15 cellular contexts compared by ENCODE assay signal in genomic region chr11:71189768-71190315, GRCh38.
DNase-seq lines count a peak whose midpoint lies in the region; ATAC-seq, FAIRE-seq and TF ChIP-seq lines count a peak whose summit lies in the region.
"Had no signal": no experiment of that assay in that cellular context is flagged by ENCODE, and none has a peak within 500 bp of the region (broad histone marks: within the 10 kb centered on the region; RNA-seq: fewer than 3 reads in every experiment).

No MANE protein-coding gene starts in this region.

- H2BK15ac ChIP-seq in neuronal stem cell (ENCODE audit: low read length): no peak overlapping the region

- H2BK120ac ChIP-seq in neuronal stem cell (ENCODE audit: low read depth, low read length) (no peak overlapping the region), trophoblast cell (ENCODE audit: insufficient read depth, low read length, poor library complexity) (no peak overlapping the region)

- H2BK12ac ChIP-seq in neuronal stem cell (ENCODE audit: low read length) (no peak overlapping the region), trophoblast cell (ENCODE audit: low read length) (no peak overlapping the region)

- peak overlapping the region; percentile 32 for H3K18ac ChIP-seq in neuronal stem cell (ENCODE audit: low read length)
- no peak overlapping the region for H3K18ac ChIP-seq in trophoblast cell (ENCODE audit: low read length)

- H3K27me3 ChIP-seq in neuronal stem cell (ENCODE audit: control insufficient read depth in 3 of 3, insufficient read depth in 3 of 3, low read depth in 1 of 3, low read length in 3 of 3) (peaks cover 0 to 11% (median 0%) of the 10 kb centered on the region in 3 experiments), sigmoid colon (no peaks in the 10 kb centered on the region), trophoblast cell (ENCODE audit: insufficient read depth, low read length) (no peaks in the 10 kb centered on the region)
- H3K27me3 ChIP-seq: BLaER1 treated with 17β-estradiol and CSF1 and Interleukin-3, amounts not matched to agents 10 nM and 100 nM had no signal

- FAIRE-seq in GM12891 (lab: Jason Lieb, UNC): no peak
- FAIRE-seq: H1 had no signal

- no peak for TF ChIP-seq EP300 in sigmoid colon (IDR thresholded peaks at IDR 0.05)

- H3K14ac ChIP-seq in neuronal stem cell (ENCODE audit: low read length) (no peak overlapping the region), trophoblast cell (ENCODE audit: low read length) (no peak overlapping the region)

- H3K9ac ChIP-seq in neuronal stem cell (ENCODE audit: low read depth, low read length, poor library complexity) (no peak overlapping the region), trophoblast cell (ENCODE audit: low read length) (no peak overlapping the region)
- H3K9ac ChIP-seq: BLaER1 treated with 17β-estradiol and CSF1 and Interleukin-3, amounts not matched to agents 10 nM and 100 nM had no signal

- H3K9me3 ChIP-seq in neuronal stem cell (replicated peaks in 1 of 2; ENCODE audit: control insufficient read depth in 2 of 2, insufficient read depth in 1 of 2, low read depth in 1 of 2, low read length in 2 of 2): no peaks in the 10 kb centered on the region
- H3K9me3 ChIP-seq in sigmoid colon: no peaks in the 10 kb centered on the region
- H3K9me3 ChIP-seq in trophoblast cell (ENCODE audit: insufficient read depth, low read depth, low read length): no peaks in the 10 kb centered on the region
- H3K9me3 ChIP-seq: BLaER1 treated with 17β-estradiol and CSF1 and Interleukin-3, amounts not matched to agents 10 nM and 100 nM; HAP-1 had no signal

- H3K4me3 ChIP-seq in neuronal stem cell (ENCODE audit: low read length in 2 of 2): no peak overlapping the region
- H3K4me3 ChIP-seq in sigmoid colon: no peak overlapping the region
- H3K4me3 ChIP-seq in trophoblast cell (ENCODE audit: low read depth, low read length): no peak overlapping the region
- H3K4me3 ChIP-seq: BLaER1 treated with 17β-estradiol and CSF1 and Interleukin-3, amounts not matched to agents 10 nM and 100 nM; HAP-1 had no signal

- DNase-seq in cardiac septum (ENCODE audit: low spot score): peak; percentile 49
- DNase-seq in left cardiac atrium: no peak
- no peak for DNase-seq in neuronal stem cell (ENCODE audit: low spot score)
- peak; percentile 40 for DNase-seq in sigmoid colon
- DNase-seq in trophoblast cell: no peak
- no peak for DNase-seq in NCI-H510A treated with DMSO at 0.1 percent for 48 hours (lab: John Stamatoyannopoulos, UW)
- DNase-seq in GM12891 (ENCODE audit: insufficient read length, low spot score): no peak
- DNase-seq: 8988T; CD4-positive, CD25-positive, alpha-beta regulatory T cell; DMS53; GF-D8 had no signal

- intact Hi-C loops in cardiac septum (cut with DNase I): no loop called here
- intact Hi-C loops in left cardiac atrium (cut with DNase I): no loop called here
- intact Hi-C loops in sigmoid colon (cut with DNase I): no loop called here

- H3K23ac ChIP-seq in neuronal stem cell (ENCODE audit: low read depth, low read length, poor library complexity) (no peak overlapping the region), trophoblast cell (ENCODE audit: low read length) (no peak overlapping the region)

- no peaks in the 10 kb centered on the region for H3K36me3 ChIP-seq in neuronal stem cell (replicated peaks in 1 of 2; ENCODE audit: control insufficient read depth in 2 of 2, insufficient read depth in 2 of 2, low read length in 2 of 2)
- no peaks in the 10 kb centered on the region for H3K36me3 ChIP-seq in sigmoid colon
- peaks cover 7 to 18% of the 10 kb centered on the region in 2 experiments for H3K36me3 ChIP-seq in trophoblast cell (ENCODE audit: control insufficient read depth in 1 of 2, insufficient read depth in 2 of 2, low read length in 2 of 2)
- H3K36me3 ChIP-seq: BLaER1 treated with 17β-estradiol and CSF1 and Interleukin-3, amounts not matched to agents 10 nM and 100 nM; HAP-1 had no signal

- H3K27ac ChIP-seq in neuronal stem cell (replicated peaks; ENCODE audit: low read length) (no peak overlapping the region), sigmoid colon (no peak overlapping the region), trophoblast cell (ENCODE audit: low read depth, low read length) (no peak overlapping the region)
- H3K27ac ChIP-seq: BLaER1 treated with 17β-estradiol and CSF1 and Interleukin-3, amounts not matched to agents 10 nM and 100 nM had no signal

- no CpG with 5 or more reads among the region's 14 CpGs for WGBS in neuronal stem cell (ENCODE audit: extremely low coverage in 2 of 2, insufficient read length in 2 of 2, insufficient replicate concordance in 1 of 2), 2 donors
- 89 to 96% methylated on average over 14 of the region's 14 CpGs for whole genome bisulfite sequencing in sigmoid colon, 2 donors
- WGBS in trophoblast cell (ENCODE audit: extremely low coverage, insufficient coverage, insufficient read length): no CpG with 5 or more reads among the region's 14 CpGs

- H4K91ac ChIP-seq in neuronal stem cell (ENCODE audit: low read depth, low read length, poor library complexity) (no peak overlapping the region), trophoblast cell (ENCODE audit: low read depth, low read length) (no peak overlapping the region)

- no peaks in the 10 kb centered on the region for H3K4me1 ChIP-seq in neuronal stem cell (ENCODE audit: control insufficient read depth in 2 of 2, insufficient read depth in 1 of 2, low read depth in 1 of 2, low read length in 2 of 2)
- no peaks in the 10 kb centered on the region for H3K4me1 ChIP-seq in sigmoid colon
- no peaks in the 10 kb centered on the region for H3K4me1 ChIP-seq in trophoblast cell (ENCODE audit: control insufficient read depth in 1 of 2, insufficient read depth in 2 of 2, low read length in 2 of 2)
- H3K4me1 ChIP-seq: BLaER1 treated with 17β-estradiol and CSF1 and Interleukin-3, amounts not matched to agents 10 nM and 100 nM; HAP-1 had no signal

- H3K4ac ChIP-seq in neuronal stem cell (ENCODE audit: low read length) (no peak overlapping the region), trophoblast cell (ENCODE audit: low read depth, low read length) (no peak overlapping the region)

- no peak overlapping the region for H2AFZ ChIP-seq in neuronal stem cell (ENCODE audit: low read length)
- H2AFZ ChIP-seq in trophoblast cell (ENCODE audit: insufficient read depth, low read length, poor library complexity): no peak overlapping the region

- ATAC-seq in left cardiac atrium: no peak
- ATAC-seq in HG02571 (IDR thresholded peaks at IDR 0.05; ENCODE audit: unreplicated experiment): no peak

- no peak overlapping the region for H2AK5ac ChIP-seq in neuronal stem cell (ENCODE audit: low read depth, low read length)
- H2AK5ac ChIP-seq in trophoblast cell (ENCODE audit: low read length): no peak overlapping the region

- no peak overlapping the region for H2BK5ac ChIP-seq in neuronal stem cell (ENCODE audit: low read length)
- no peak overlapping the region for H2BK5ac ChIP-seq in trophoblast cell (ENCODE audit: low read depth, low read length, poor library complexity)

- TF ChIP-seq POLR2A in sigmoid colon (IDR thresholded peaks at IDR 0.05) (no peak), GM12891 (IDR thresholded peaks at IDR 0.05; ENCODE audit: low read depth, low read length) (no peak)

- H4K8ac ChIP-seq in neuronal stem cell (ENCODE audit: low read depth, low read length): no peak overlapping the region
- no peak overlapping the region for H4K8ac ChIP-seq in trophoblast cell (ENCODE audit: low read depth, low read length)

- no peak overlapping the region for H4K12ac ChIP-seq in trophoblast cell (ENCODE audit: low read depth, low read length)

- no peak for TF ChIP-seq CTCF in sigmoid colon (IDR thresholded peaks at IDR 0.05)

- H3K4me2 ChIP-seq in neuronal stem cell (ENCODE audit: insufficient read depth, low read length, poor library complexity, severe bottlenecking) (no peak overlapping the region), trophoblast cell (ENCODE audit: low read length) (no peak overlapping the region)
- H3K4me2 ChIP-seq: BLaER1 treated with 17β-estradiol and CSF1 and Interleukin-3, amounts not matched to agents 10 nM and 100 nM had no signal

- H3K79me1 ChIP-seq in neuronal stem cell (ENCODE audit: low read depth, low read length): no peaks in the 10 kb centered on the region
- no peaks in the 10 kb centered on the region for H3K79me1 ChIP-seq in trophoblast cell (ENCODE audit: low read length)

- H3K79me2 ChIP-seq in trophoblast cell (ENCODE audit: control insufficient read depth, insufficient read depth, low read length, poor library complexity): peaks cover 2% of the 10 kb centered on the region

TF ChIP-seq in GM12891, 5 proteins besides CTCF, POLR2A, EP300 and RAD21:
- TF ChIP-seq POU2F2 (IDR thresholded peaks at IDR 0.05; ENCODE audit: low read depth, low read length): no peak
- no peak for TF ChIP-seq PAX5 (IDR thresholded peaks at IDR 0.05; ENCODE audit: insufficient read depth, low read length, severe bottlenecking)
- TF ChIP-seq TAF1 (IDR thresholded peaks at IDR 0.05; ENCODE audit: low read depth, low read length): no peak
- no peak for TF ChIP-seq POLR2AphosphoS5 (IDR thresholded peaks at IDR 0.05; ENCODE audit: low read depth, low read length)
- TF ChIP-seq SPI1 (IDR thresholded peaks at IDR 0.05; ENCODE audit: low read depth, low read length): no peak

Comparison
In these comparisons a context has a peak if more than half of its experiments do, and no peak if none do; other contexts are left out.
1. DNase-seq: peak in cardiac septum (single experiment) and sigmoid colon (single experiment); none in left cardiac atrium (single experiment), neuronal stem cell (single experiment), trophoblast cell (0 of 2), NCI-H510A treated with DMSO at 0.1 percent for 48 hours (single experiment) and GM12891 (single experiment).